ENCODE assay signal across 1 cellular context in genomic region chr4:38129452-38129830, GRCh38.
TF ChIP-seq lines count a peak whose summit lies in the region.

No MANE protein-coding gene starts in this region.

TF ChIP-seq in GM23338, 12 proteins besides CTCF, POLR2A, EP300 and RAD21 (continued from another document):
- no peak for TF ChIP-seq EZH2 (IDR thresholded peaks at IDR 0.05; ENCODE audit: low read depth, unreplicated experiment)
- TF ChIP-seq, protein P1, sequence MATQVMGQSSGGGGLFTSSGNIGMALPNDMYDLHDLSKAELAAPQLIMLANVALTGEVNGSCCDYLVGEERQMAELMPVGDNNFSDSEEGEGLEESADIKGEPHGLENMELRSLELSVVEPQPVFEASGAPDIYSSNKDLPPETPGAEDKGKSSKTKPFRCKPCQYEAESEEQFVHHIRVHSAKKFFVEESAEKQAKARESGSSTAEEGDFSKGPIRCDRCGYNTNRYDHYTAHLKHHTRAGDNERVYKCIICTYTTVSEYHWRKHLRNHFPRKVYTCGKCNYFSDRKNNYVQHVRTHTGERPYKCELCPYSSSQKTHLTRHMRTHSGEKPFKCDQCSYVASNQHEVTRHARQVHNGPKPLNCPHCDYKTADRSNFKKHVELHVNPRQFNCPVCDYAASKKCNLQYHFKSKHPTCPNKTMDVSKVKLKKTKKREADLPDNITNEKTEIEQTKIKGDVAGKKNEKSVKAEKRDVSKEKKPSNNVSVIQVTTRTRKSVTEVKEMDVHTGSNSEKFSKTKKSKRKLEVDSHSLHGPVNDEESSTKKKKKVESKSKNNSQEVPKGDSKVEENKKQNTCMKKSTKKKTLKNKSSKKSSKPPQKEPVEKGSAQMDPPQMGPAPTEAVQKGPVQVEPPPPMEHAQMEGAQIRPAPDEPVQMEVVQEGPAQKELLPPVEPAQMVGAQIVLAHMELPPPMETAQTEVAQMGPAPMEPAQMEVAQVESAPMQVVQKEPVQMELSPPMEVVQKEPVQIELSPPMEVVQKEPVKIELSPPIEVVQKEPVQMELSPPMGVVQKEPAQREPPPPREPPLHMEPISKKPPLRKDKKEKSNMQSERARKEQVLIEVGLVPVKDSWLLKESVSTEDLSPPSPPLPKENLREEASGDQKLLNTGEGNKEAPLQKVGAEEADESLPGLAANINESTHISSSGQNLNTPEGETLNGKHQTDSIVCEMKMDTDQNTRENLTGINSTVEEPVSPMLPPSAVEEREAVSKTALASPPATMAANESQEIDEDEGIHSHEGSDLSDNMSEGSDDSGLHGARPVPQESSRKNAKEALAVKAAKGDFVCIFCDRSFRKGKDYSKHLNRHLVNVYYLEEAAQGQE (IDR thresholded peaks at IDR 0.05; ENCODE audit: unreplicated experiment), result no peak
